In the genomic region with DNA sequence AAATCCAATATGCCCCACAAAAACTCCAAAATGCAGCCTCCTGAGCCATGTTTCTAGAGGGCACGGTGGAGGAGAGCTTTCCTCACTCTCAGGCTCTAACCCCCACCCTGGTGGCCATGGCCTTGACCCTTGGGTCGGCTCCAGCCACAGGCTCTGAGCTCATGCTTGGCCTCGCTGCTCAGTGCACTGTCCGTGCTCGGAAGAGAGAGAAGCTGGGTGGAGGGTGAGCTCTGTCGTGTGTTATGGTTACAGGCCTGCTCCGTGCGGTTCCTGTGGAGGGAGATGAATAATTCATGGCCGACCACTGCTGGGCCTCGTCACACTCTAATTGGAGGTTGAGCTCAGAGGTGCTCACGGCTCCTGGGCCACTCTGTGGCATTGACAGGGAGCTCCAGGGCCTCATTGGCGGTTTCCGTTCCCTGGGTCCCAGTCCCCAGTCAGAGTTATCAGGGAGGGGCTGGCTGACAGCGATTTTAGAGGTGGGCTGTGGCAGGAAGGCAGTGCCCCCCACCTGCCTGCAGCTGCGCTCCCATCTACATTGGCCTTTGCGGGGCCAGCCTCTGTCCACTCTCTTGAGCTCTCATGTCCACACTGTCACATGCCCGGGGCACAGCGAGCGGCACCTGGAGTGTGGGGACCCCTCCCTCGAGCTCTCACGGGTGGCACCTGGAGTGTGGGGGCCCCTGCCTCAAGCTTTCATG, we compare ENCODE assay signal across 14 cellular contexts. TPM values are rescaled to one million over a fixed set of nuclear protein-coding genes. Genes with fewer than 3 reads are reported as not detected.
A peak's percentile ranks its signal among the peaks of the same experiment; 100 is the strongest.
DNase-seq lines count a peak whose midpoint lies in the region; ATAC-seq lines count a peak whose summit lies in the region.
"Had no signal": no experiment of that assay in that cellular context is flagged by ENCODE, and none has a peak within 500 bp of the region (broad histone marks: within the 10 kb centered on the region; RNA-seq: fewer than 3 reads in every experiment).

No MANE protein-coding gene starts in this region.

- H3K27ac Mint-ChIP-seq in activated naive CD4-positive, alpha-beta T cell treated with anti-CD3 and anti-CD28 coated beads, Interleukin-2, amount 50 U/mL, for 72 hours = peak overlapping the region; percentile 82 to 88

- WGBS in thymus = 72% methylated on average over 21 of the region's 21 CpGs

- no peaks in the 10 kb centered on the region for H3K9me3 Mint-ChIP-seq in activated naive CD4-positive, alpha-beta T cell treated with anti-CD3 and anti-CD28 coated beads, Interleukin-2, amount 50 U/mL, for 72 hours

- peak overlapping the region; percentile 52 for H3K27ac ChIP-seq in thymus (ENCODE audit: low read depth)
- H3K27ac ChIP-seq: WERI-Rb-1 had no signal

- peaks cover 82% of the 10 kb centered on the region for H3K4me1 ChIP-seq in thymus (ENCODE audit: control insufficient read depth, insufficient read depth, low read length)

- H3K36me3 Mint-ChIP-seq in activated naive CD4-positive, alpha-beta T cell treated with anti-CD3 and anti-CD28 coated beads, Interleukin-2, amount 50 U/mL, for 72 hours = peaks cover 7 to 35% of the 10 kb centered on the region in 2 donors

- DNase-seq in Right ventricle myocardium superior (peak; percentile 27), left cardiac atrium (no peak), left lobe of liver (ENCODE audit: low spot score) (no peak), NCI-H226 (no peak)
- peak in 1 of 2 donors; percentile 53 for DNase-seq in activated naive CD4-positive, alpha-beta T cell treated with anti-CD3 and anti-CD28 coated beads, Interleukin-2, amount 50 U/mL, for 72 hours (ENCODE audit: low spot score in 2 of 2)
- DNase-seq in stimulated activated CD4-positive, alpha-beta T cell treated with anti-CD3 and anti-CD28 coated beads, Interleukin-4, amount 100 ng/mL, for 24 hours = no peak
- no peak for DNase-seq in central memory CD4-positive, alpha-beta T cell
- DNase-seq: activated T-cell treated with anti-CD3 and anti-CD28 coated beads for 4 hours, NCI-H1930, NCI-H82, occipital lobe, WERI-Rb-1 had no signal

- no peak for ATAC-seq in Right ventricle myocardium superior (ENCODE audit: poor library complexity)
- no peak for ATAC-seq in left cardiac atrium
- no peak for ATAC-seq in activated naive CD4-positive, alpha-beta T cell treated with anti-CD3 and anti-CD28 coated beads, Interleukin-2, amount 50 U/mL, for 72 hours
- ATAC-seq in left lobe of liver = peak; percentile 79

- intact Hi-C loops in Right ventricle myocardium superior (cut with DNase I) = no loop called here
- intact Hi-C loops in left cardiac atrium (cut with DNase I) = no loop called here

- no peak overlapping the region for H3K4me3 ChIP-seq in thymus (ENCODE audit: low read length)

- no peaks in the 10 kb centered on the region for H3K27me3 ChIP-seq in thymus (ENCODE audit: control insufficient read depth, insufficient read depth)

- H3K9me3 ChIP-seq in thymus (ENCODE audit: control insufficient read depth) = no peaks in the 10 kb centered on the region

- H3K36me3 ChIP-seq in thymus (ENCODE audit: control insufficient read depth, insufficient read depth) = peaks cover 56% of the 10 kb centered on the region
- H3K36me3 ChIP-seq: WERI-Rb-1 had no signal

RNA-seq across cellular contexts. Expression of a gene that starts 24.9 kb away (rescaled TPM):
- total RNA-seq in Right ventricle myocardium superior (15.5 TPM), left cardiac atrium (10 to 100 TPM; 14.9 to 16.2 TPM), left lobe of liver (25.5 TPM)
- total RNA-seq in activated naive CD4-positive, alpha-beta T cell treated with anti-CD3 and anti-CD28 coated beads, Interleukin-2, amount 50 U/mL, for 72 hours = 10 to 100 TPM; 33.1 to 59.9 TPM
- polyA plus RNA-seq in thymus = 47.2 TPM

RNA-seq across cellular contexts. Expression of a gene that starts 53.0 kb away (rescaled TPM):
- not detected for total RNA-seq in Right ventricle myocardium superior
- under 1 TPM in 1 of 2 donors, not detected in 1; 0.09 TPM for total RNA-seq in left cardiac atrium
- total RNA-seq in activated naive CD4-positive, alpha-beta T cell treated with anti-CD3 and anti-CD28 coated beads, Interleukin-2, amount 50 U/mL, for 72 hours = under 1 TPM in 1 of 2 donors, not detected in 1; 0.75 TPM
- total RNA-seq in left lobe of liver = 4.3 TPM
- 0.23 TPM for polyA plus RNA-seq in thymus
- total RNA-seq: lower leg skin had no signal
